In genomic region chr19:43784981-43785808, GRCh38 we compare ENCODE assay signal across 8 cellular contexts. TPM values are rescaled to one million over a fixed set of nuclear protein-coding genes. Genes with fewer than 3 reads are reported as not detected.
DNase-seq lines count a peak whose midpoint lies in the region; ATAC-seq and TF ChIP-seq lines count a peak whose summit lies in the region.

No MANE protein-coding gene starts in this region.

- TF ChIP-seq POLR2A in upper lobe of left lung (IDR thresholded peaks at IDR 0.05), result no peak

- H3K36me3 ChIP-seq in upper lobe of left lung, result no peaks in the 10 kb centered on the region

- H3K9me3 ChIP-seq in upper lobe of left lung, result no peaks in the 10 kb centered on the region

- H3K27ac Mint-ChIP-seq in activated CD4-positive, alpha-beta memory T cell treated with anti-CD3 and anti-CD28 coated beads for 36 hours, result peak overlapping the region; percentile 96

- H3K27me3 ChIP-seq in upper lobe of left lung, result no peaks in the 10 kb centered on the region

- intact Hi-C loops in activated CD4-positive, alpha-beta memory T cell treated with anti-CD3 and anti-CD28 coated beads for 36 hours (cut with micrococcal nuclease), result loop anchor here (1.0 to 10.0 kb wide), 2 partner anchors 40 to 320 kb away; partner anchors contain the start of gene LYPD3

- 4 to 18% methylated on average over 7 to 10 of the region's 10 CpGs for WGBS in upper lobe of left lung, 2 donors

- H3K4me1 Mint-ChIP-seq in activated CD4-positive, alpha-beta memory T cell treated with anti-CD3 and anti-CD28 coated beads for 36 hours (ENCODE audit: low read depth), result peaks cover 39% of the 10 kb centered on the region

- peaks cover 1% of the 10 kb centered on the region for H3K27me3 Mint-ChIP-seq in activated CD4-positive, alpha-beta memory T cell treated with anti-CD3 and anti-CD28 coated beads for 36 hours

- CTCF ChIA-PET in activated CD4-positive, alpha-beta memory T cell treated with anti-CD3 and anti-CD28 coated beads for 36 hours (lab: Charles Lee), result interaction anchor here (0.8 to 3.0 kb wide), 12 partner anchors 9 to 1264 kb away, joined by 3 to 40 read pairs (median 4); no protein-coding TSS in a partner anchor

- peak; percentile 35 for ATAC-seq in HG03039 (IDR thresholded peaks at IDR 0.05; ENCODE audit: unreplicated experiment)
- ATAC-seq in upper lobe of left lung (ENCODE audit: low FRiP score in 2 of 2), result peak; percentile 79 to 90

- DNase-seq in Daoy (ENCODE audit: low read depth) (peak; percentile 81), NCI-H526 treated with DMSO at 0.1 percent for 48 hours (lab: John Stamatoyannopoulos, UW) (peak; percentile 53), epidermal melanocyte (ENCODE audit: insufficient read length, low spot score) (peak; percentile 69), middle frontal gyrus (ENCODE audit: extremely low spot score, low spot score) (peak; percentile 24), upper lobe of left lung (peak in 1 of 2 donors; percentile 75)
- peak; percentile 70 for DNase-seq in activated CD4-positive, alpha-beta memory T cell treated with anti-CD3 and anti-CD28 coated beads for 36 hours
- DNase-seq in NK-92 treated with Interleukin-12 subunit alpha and Interleukin-12 subunit beta, amount 100 ng/mL, for 24 hours (lab: John Stamatoyannopoulos, UW), result no peak

- H3K36me3 Mint-ChIP-seq in activated CD4-positive, alpha-beta memory T cell treated with anti-CD3 and anti-CD28 coated beads for 36 hours, result no peaks in the 10 kb centered on the region

- peak overlapping the region in 2 of 4 donors; percentile 30 to 59 for H3K27ac ChIP-seq in upper lobe of left lung

- POLR2A ChIA-PET in activated CD4-positive, alpha-beta memory T cell treated with anti-CD3 and anti-CD28 coated beads for 36 hours (lab: Charles Lee), result interaction anchor here (0.6 to 1.8 kb wide), 4 partner anchors 18 to 40 kb away, joined by 3 to 6 read pairs (median 4); no protein-coding TSS in a partner anchor

- no peak for TF ChIP-seq EP300 in upper lobe of left lung (IDR thresholded peaks at IDR 0.05)

- peak overlapping the region; percentile 75 for H3K4me3 Mint-ChIP-seq in activated CD4-positive, alpha-beta memory T cell treated with anti-CD3 and anti-CD28 coated beads for 36 hours

- H3K4me1 ChIP-seq in upper lobe of left lung, result peaks cover 11 to 26% (median 16%) of the 10 kb centered on the region in 4 donors

- no peaks in the 10 kb centered on the region for H3K9me3 Mint-ChIP-seq in activated CD4-positive, alpha-beta memory T cell treated with anti-CD3 and anti-CD28 coated beads for 36 hours

- TF ChIP-seq CTCF in upper lobe of left lung (IDR thresholded peaks at IDR 0.05), result peak; percentile 89 to 96 (median 92)

- H3K4me3 ChIP-seq in upper lobe of left lung, result peak overlapping the region in 1 of 4 donors; percentile 6

RNA-seq across cellular contexts. Expression of gene KCNN4, which starts 4.4 kb away (rescaled TPM):
- 6.0 and 9.8 TPM in 2 replicates for total RNA-seq in Daoy (2014; rRNA removed; shearing (Covaris generic))
- total RNA-seq in activated CD4-positive, alpha-beta memory T cell treated with anti-CD3 and anti-CD28 coated beads for 36 hours, result 100 to 1,000 TPM; 120 to 130 TPM
- total RNA-seq in upper lobe of left lung, result 10 to 100 TPM in 3 of 6 donors, 1 to 10 TPM in 3; 4.7 to 43.0 (median 10.4) TPM

RNA-seq across cellular contexts. Expression of gene LYPD5, which starts 17.1 kb away (rescaled TPM):
- total RNA-seq in Daoy (2014; rRNA removed; shearing (Covaris generic)), result 0.89 and 2.9 TPM in 2 replicates
- total RNA-seq in activated CD4-positive, alpha-beta memory T cell treated with anti-CD3 and anti-CD28 coated beads for 36 hours, result 1 to 10 TPM in 1 of 2 experiments, under 1 TPM in 1; 0.62 to 1.2 TPM
- total RNA-seq in upper lobe of left lung, result 1 to 10 TPM; 2.7 to 9.9 (median 6.0) TPM

RNA-seq across cellular contexts. Expression of gene SMG9, which starts 30.4 kb away (rescaled TPM):
- 14.1 and 20.3 TPM in 2 replicates for total RNA-seq in Daoy (2014; rRNA removed; shearing (Covaris generic))
- 10 to 100 TPM; 58.2 to 58.3 TPM for total RNA-seq in activated CD4-positive, alpha-beta memory T cell treated with anti-CD3 and anti-CD28 coated beads for 36 hours
- total RNA-seq in upper lobe of left lung, result 100 to 1,000 TPM in 1 of 6 donors, 10 to 100 TPM in 5; 23.0 to 119 (median 52.9) TPM

RNA-seq across cellular contexts. Expression of gene ZNF283, which starts 41.9 kb away (rescaled TPM):
- total RNA-seq in Daoy (2014; rRNA removed; shearing (Covaris generic)), result 5.8 and 17.6 TPM in 2 replicates
- 1 to 10 TPM; 5.2 to 8.1 TPM for total RNA-seq in activated CD4-positive, alpha-beta memory T cell treated with anti-CD3 and anti-CD28 coated beads for 36 hours
- 10 to 100 TPM in 1 of 6 donors, 1 to 10 TPM in 5; 2.9 to 11.7 (median 6.7) TPM for total RNA-seq in upper lobe of left lung
